In the genomic region with DNA sequence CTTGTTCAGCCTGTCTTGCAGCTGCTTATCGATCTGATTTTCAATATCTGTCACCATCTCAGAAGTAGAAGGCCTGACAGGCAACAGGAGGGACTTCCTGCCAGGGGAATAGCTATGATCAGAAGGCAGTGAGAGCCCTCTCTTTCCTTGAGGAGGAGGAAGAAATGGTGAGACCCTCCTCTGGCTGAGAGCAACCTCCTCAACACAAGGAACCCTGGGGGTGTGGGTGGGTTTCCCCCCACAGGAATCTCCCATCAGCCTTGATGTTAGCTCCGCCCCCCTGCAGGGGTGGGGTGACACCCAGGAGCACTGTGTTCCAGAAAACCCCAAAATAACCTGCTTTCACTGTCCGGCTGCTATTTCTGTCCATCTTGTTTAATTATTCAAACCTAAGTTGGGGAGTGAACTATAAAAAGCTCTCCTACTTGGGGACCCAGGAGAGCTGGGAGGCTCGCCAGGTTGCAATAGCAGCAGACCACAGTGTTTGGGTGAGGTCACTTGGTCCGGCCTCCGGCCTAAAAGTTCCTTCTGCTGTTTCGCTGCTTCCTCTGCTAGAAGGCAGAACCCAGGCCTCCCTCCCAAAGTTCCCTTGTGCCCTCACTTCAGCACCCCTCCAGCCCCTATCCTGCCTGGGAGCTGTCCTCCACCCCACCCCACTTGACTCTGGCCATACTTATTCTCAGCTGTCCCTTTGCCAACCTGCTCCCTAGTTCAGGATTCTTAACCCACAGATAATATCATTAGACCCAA, we compare ENCODE assay signal across 8 cellular contexts. TPM values are rescaled to one million over a fixed set of nuclear protein-coding genes. Genes with fewer than 3 reads are reported as not detected.
DNase-seq lines count a peak whose midpoint lies in the region; ATAC-seq and TF ChIP-seq lines count a peak whose summit lies in the region.

No MANE protein-coding gene starts in this region.

- peak overlapping the region; percentile 30 for H3K27ac ChIP-seq in DOHH2 (ENCODE audit: low read depth, low read length)
- H3K27ac ChIP-seq in rectal smooth muscle tissue (ENCODE audit: low read depth, low read length) = peak overlapping the region; percentile 88

- DNase-seq in MG63 (peak; percentile 87), fibroblast of mammary gland (ENCODE audit: low read depth) (peak; percentile 71), DMS 273 (lab: John Stamatoyannopoulos, UW; ENCODE audit: unreplicated experiment) (no peak), hippocampal formation (lab: John Stamatoyannopoulos, UW) (no peak), NCI-H510A (lab: John Stamatoyannopoulos, UW) (no peak)

- no peaks in the 10 kb centered on the region for H3K27me3 ChIP-seq in DOHH2 (ENCODE audit: control insufficient read depth, low read length)
- no peaks in the 10 kb centered on the region for H3K27me3 ChIP-seq in MG63
- H3K27me3 ChIP-seq in rectal smooth muscle tissue (ENCODE audit: control insufficient read depth, insufficient read depth, low read length) = no peaks in the 10 kb centered on the region

- no peak overlapping the region for H3K9ac ChIP-seq in rectal smooth muscle tissue (ENCODE audit: low read length)

- H3K9me2 ChIP-seq in DOHH2 (replicated peaks; ENCODE audit: control insufficient read depth, low read length) = no peaks in the 10 kb centered on the region

- peak overlapping the region; percentile 82 for H3K4me2 ChIP-seq in DOHH2 (ENCODE audit: low read length)

- no peak for TF ChIP-seq CTCF in DOHH2 (IDR thresholded peaks at IDR 0.05; ENCODE audit: low read depth, low read length, poor library complexity, severe bottlenecking)
- no peak for TF ChIP-seq CTCF in fibroblast of mammary gland (conservative IDR thresholded peaks at IDR 0.05; ENCODE audit: control insufficient read depth, insufficient read depth, low read depth, low read length)

- H3K36me3 ChIP-seq in DOHH2 (ENCODE audit: control insufficient read depth, low read length) = 0 out of 2 replicates have a peak, but pooled peaks cover 3% of the 10 kb centered on the region
- no peaks in the 10 kb centered on the region for H3K36me3 ChIP-seq in MG63
- H3K36me3 ChIP-seq in rectal smooth muscle tissue (ENCODE audit: control insufficient read depth, insufficient read depth, low read length) = no peaks in the 10 kb centered on the region

- H3K9me3 ChIP-seq in DOHH2 (ENCODE audit: control insufficient read depth, insufficient read depth, low read length) (no peaks in the 10 kb centered on the region), MG63 (no peaks in the 10 kb centered on the region)

- H3K4me1 ChIP-seq in DOHH2 (ENCODE audit: control insufficient read depth, low read length) (peaks cover 55% of the 10 kb centered on the region), rectal smooth muscle tissue (ENCODE audit: control insufficient read depth, insufficient read depth, low read length) (peaks cover 56% of the 10 kb centered on the region)

- H4K20me1 ChIP-seq in DOHH2 (ENCODE audit: control insufficient read depth, insufficient read depth, low read depth, low read length) = no peaks in the 10 kb centered on the region

- peaks cover 18% of the 10 kb centered on the region for H3F3A ChIP-seq in DOHH2 (ENCODE audit: control insufficient read depth, insufficient read depth)

- no peak for ATAC-seq in HG03175 (IDR thresholded peaks at IDR 0.05; ENCODE audit: unreplicated experiment)

- peak overlapping the region; percentile 70 for H3K4me3 ChIP-seq in DOHH2 (ENCODE audit: low read length)
- H3K4me3 ChIP-seq in MG63 = no peak overlapping the region
- H3K4me3 ChIP-seq in fibroblast of mammary gland (ENCODE audit: control insufficient read depth, low read depth, low read length) = no peak overlapping the region
- no peak overlapping the region for H3K4me3 ChIP-seq in rectal smooth muscle tissue (ENCODE audit: low read length)

- peaks cover 7% of the 10 kb centered on the region for H3K79me2 ChIP-seq in DOHH2 (ENCODE audit: control insufficient read depth, low read length)

RNA-seq across cellular contexts. Expression of a gene that starts 7.8 kb away (rescaled TPM):
- total RNA-seq in MG63 (2014; rRNA removed; shearing (Covaris generic); ENCODE audit: low replicate concordance) = 3.4 and 11.7 TPM in 2 replicates

Comparison
In these comparisons a context has a peak if more than half of its experiments do, and no peak if none do; other contexts are left out.
1. DNase-seq: peak in MG63 (single experiment) and fibroblast of mammary gland (single experiment); none in DMS 273 (single experiment), hippocampal formation (0 of 2) and NCI-H510A (single experiment).